ENCODE assay signal across 26 cellular contexts in genomic region chr10:94760586-94761178, GRCh38. TPM values are rescaled to one million over a fixed set of nuclear protein-coding genes. Genes with fewer than 3 reads are reported as not detected.
DNase-seq lines count a peak whose midpoint lies in the region; ATAC-seq and TF ChIP-seq lines count a peak whose summit lies in the region.
"Had no signal": no experiment of that assay in that cellular context is flagged by ENCODE, and none has a peak within 500 bp of the region (broad histone marks: within the 10 kb centered on the region; RNA-seq: fewer than 3 reads in every experiment).

No MANE protein-coding gene starts in this region.

- ATAC-seq in left lobe of liver (peak; percentile 69), right lobe of liver (peak; percentile 45 to 71 (median 55)), GM18517 (IDR thresholded peaks at IDR 0.05; ENCODE audit: unreplicated experiment) (no peak)
- ATAC-seq: GM12878 had no signal

- H3K4me1 ChIP-seq in right lobe of liver = peaks cover 0 to 39% (median 0%) of the 10 kb centered on the region in 4 donors
- H3K4me1 ChIP-seq: BE2C, BLaER1 had no signal

- 27% methylated on average over 2 of the region's 2 CpGs for WGBS in right lobe of liver (ENCODE audit: insufficient coverage, low coverage, low lambda C conversion rate, missing lambda C conversion rate)

- TF ChIP-seq CTCF in right lobe of liver (IDR thresholded peaks at IDR 0.05) = no peak

- H3K36me3 ChIP-seq in right lobe of liver = peaks cover 0 to 15% (median 0%) of the 10 kb centered on the region in 4 donors
- H3K36me3 ChIP-seq: BE2C, BLaER1 had no signal

- peak overlapping the region in 1 of 3 donors; percentile 64 for H3K4me3 ChIP-seq in right lobe of liver
- H3K4me3 ChIP-seq: BLaER1, GM12878 had no signal

- DNase-seq in left lobe of liver (ENCODE audit: low spot score) (no peak), right lobe of liver (no peak), renal cortical epithelial cell (ENCODE audit: low read depth) (peak; percentile 11), amniotic stem cell (lab: John Stamatoyannopoulos, UW) (no peak)
- no peak for DNase-seq in activated naive CD4-positive, alpha-beta T cell (lab: John Stamatoyannopoulos, UW)
- DNase-seq: 8988T; ACHN; BE2C; C1 segment of cervical spinal cord; CD4-positive, alpha-beta memory T cell; CD4-positive, CD25-positive, alpha-beta regulatory T cell; CD8-positive, alpha-beta memory T cell; COR-L47; DMS 273 treated with DMSO at 0.1 percent for 48 hours; DMS153; DMS53; DMS79; DND-41; EL; GDM1 had no signal

- H3K9me3 ChIP-seq in right lobe of liver = no peaks in the 10 kb centered on the region
- H3K9me3 ChIP-seq: BE2C had no signal

- no peak for TF ChIP-seq POLR2A in right lobe of liver (IDR thresholded peaks at IDR 0.05)

- no peaks in the 10 kb centered on the region for H3K27me3 ChIP-seq in right lobe of liver
- H3K27me3 ChIP-seq: BE2C, BLaER1 had no signal

- intact Hi-C loops in right lobe of liver (cut with DNase I) = no loop called here

- H3K27ac ChIP-seq in right lobe of liver = peak overlapping the region in 1 of 3 donors; percentile 74
- H3K27ac ChIP-seq: BLaER1 had no signal

RNA-seq across cellular contexts. Expression of gene CYP2C19, which starts 1.8 kb away (rescaled TPM):
- total RNA-seq in left lobe of liver = 13.0 TPM
- 1,000 to 10,000 TPM in 1 of 6 experiments, 100 to 1,000 TPM in 1, 10 to 100 TPM in 2, 1 to 10 TPM in 2; 6.4 to 1,678 (median 12.3) TPM for total RNA-seq in right lobe of liver
- total RNA-seq in renal cortical epithelial cell = 0.05 TPM in 1 of 2 replicates, not detected in the other
- total RNA-seq: A673; CD4-positive, CD25-positive, alpha-beta regulatory T cell; CD8-positive, alpha-beta memory T cell; Daoy; G401; GM12878 had no signal
